ENCODE assay signal across 9 cellular contexts in genomic region chr13:31965361-31966066, GRCh38.
A peak's percentile ranks its signal among the peaks of the same experiment; 100 is the strongest.
DNase-seq lines count a peak whose midpoint lies in the region; ATAC-seq and TF ChIP-seq lines count a peak whose summit lies in the region.
"Had no signal": no experiment of that assay in that cellular context is flagged by ENCODE, and none has a peak within 500 bp of the region (broad histone marks: within the 10 kb centered on the region; RNA-seq: fewer than 3 reads in every experiment).

No MANE protein-coding gene starts in this region.

- intact Hi-C loops in left cardiac atrium (cut with DNase I), result no loop called here

- H3K27ac ChIP-seq in RWPE1, result no peak overlapping the region

- no peak overlapping the region for H3K27ac Mint-ChIP-seq in T-helper 2 cell treated with Interferon-gamma antibody and Interleukin-4, amounts not matched to agents 5 μg/mL and 100 μg/mL, for 36 hours

- CTCF ChIA-PET in RWPE1 (lab: Yijun Ruan, JAX), result interaction anchor here (0.7 kb wide), 1 partner anchor 60 kb away, joined by 3 read pairs; no protein-coding TSS in a partner anchor

- H3K4me1 Mint-ChIP-seq in T-helper 2 cell treated with Interferon-gamma antibody and Interleukin-4, amounts not matched to agents 5 μg/mL and 100 μg/mL, for 36 hours (ENCODE audit: low read depth), result no peaks in the 10 kb centered on the region

- ATAC-seq in GM21447 (IDR thresholded peaks at IDR 0.05; ENCODE audit: unreplicated experiment) (peak; percentile 95), HG03575 (IDR thresholded peaks at IDR 0.05; ENCODE audit: extremely low read depth, insufficient number of reproducible peaks, low FRiP score, unreplicated experiment) (peak; percentile 95), left cardiac atrium (peak; percentile 34 to 52)

- TF ChIP-seq CTCF in RWPE1 (conservative IDR thresholded peaks at IDR 0.05; ENCODE audit: low read depth), result no peak

- H3K4me3 Mint-ChIP-seq in T-helper 2 cell treated with Interferon-gamma antibody and Interleukin-4, amounts not matched to agents 5 μg/mL and 100 μg/mL, for 36 hours, result no peak overlapping the region

- DNase-seq in Daoy (ENCODE audit: low read depth) (peak; percentile 61), left cardiac atrium (no peak), RWPE1 (ENCODE audit: low spot score) (no peak), ecto neural progenitor cell (ENCODE audit: low spot score) (no peak)
- no peak for DNase-seq in stimulated activated CD4-positive, alpha-beta T cell treated with anti-CD3 and anti-CD28 coated beads, Interleukin-2, amount 100 ng/mL, for 24 hours
- DNase-seq in T-helper 2 cell treated with Interferon-gamma antibody and Interleukin-4, amounts not matched to agents 5 μg/mL and 100 μg/mL, for 36 hours (ENCODE audit: low spot score), result no peak
- DNase-seq: islet precursor cell had no signal

- H3K27me3 Mint-ChIP-seq in T-helper 2 cell treated with Interferon-gamma antibody and Interleukin-4, amounts not matched to agents 5 μg/mL and 100 μg/mL, for 36 hours (ENCODE audit: low read depth), result peaks cover 31% of the 10 kb centered on the region

- H3K36me3 Mint-ChIP-seq in T-helper 2 cell treated with Interferon-gamma antibody and Interleukin-4, amounts not matched to agents 5 μg/mL and 100 μg/mL, for 36 hours (ENCODE audit: low read depth), result no peaks in the 10 kb centered on the region

- no peaks in the 10 kb centered on the region for H3K9me3 Mint-ChIP-seq in T-helper 2 cell treated with Interferon-gamma antibody and Interleukin-4, amounts not matched to agents 5 μg/mL and 100 μg/mL, for 36 hours

- POLR2A ChIA-PET in RWPE1 (lab: Yijun Ruan, JAX; ENCODE audit: low non-redundant PET), result no interaction called here

Comparison
In these comparisons a context has a peak if more than half of its experiments do, and no peak if none do; other contexts are left out.
1. ATAC-seq: peak in every context shown above with its lines; median percentile 95 in GM21447; 95 in HG03575; 43 in left cardiac atrium.